In the genomic region with DNA sequence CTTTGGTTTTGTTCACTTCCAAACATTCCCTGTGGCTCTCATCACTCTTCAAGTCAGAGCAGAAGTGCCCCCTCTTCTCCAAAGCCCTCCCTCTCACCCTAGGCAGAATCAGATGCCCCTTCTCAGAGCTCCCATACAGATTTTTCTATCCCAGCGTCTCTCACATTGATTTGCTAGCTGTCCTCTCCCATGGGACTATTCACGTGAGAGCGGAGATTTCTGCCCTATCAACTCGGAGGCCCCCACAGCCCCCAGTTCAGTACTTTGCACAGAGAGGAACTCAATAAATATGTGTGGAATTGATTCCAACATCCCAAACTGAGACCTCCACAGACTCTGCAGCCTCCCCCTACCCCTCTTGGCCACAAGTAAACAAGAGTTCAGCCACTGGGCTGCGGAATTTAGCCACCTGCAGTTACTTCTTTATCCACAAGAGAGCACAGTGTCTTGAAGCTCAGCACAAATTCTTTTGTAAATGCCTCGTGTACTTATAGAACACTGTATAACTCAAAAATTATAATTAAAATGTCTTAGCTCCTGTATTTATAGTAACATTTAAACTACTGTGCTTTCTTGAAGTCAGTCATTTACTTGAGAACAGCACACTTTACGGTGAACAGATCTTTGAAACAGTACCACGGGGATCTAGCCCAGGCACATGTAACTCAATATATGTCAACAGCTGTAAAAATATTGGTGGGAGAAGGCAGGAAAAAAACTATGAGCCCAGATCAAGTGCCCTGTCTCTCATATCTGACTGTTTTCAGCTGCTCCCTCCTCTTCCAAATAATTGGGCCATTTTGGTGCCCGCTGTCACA, we compare ENCODE assay signal across 8 cellular contexts.
DNase-seq lines count a peak whose midpoint lies in the region; ATAC-seq and TF ChIP-seq lines count a peak whose summit lies in the region.

No MANE protein-coding gene starts in this region.

- H3K4me1 Mint-ChIP-seq in effector memory CD8-positive, alpha-beta T cell (ENCODE audit: low read depth in 2 of 2): no peaks in the 10 kb centered on the region

- DNase-seq in H4 (ENCODE audit: low spot score) (peak; percentile 21), NCI-H526 treated with DMSO at 0.1 percent for 48 hours (lab: John Stamatoyannopoulos, UW) (peak; percentile 64), epithelial cell of esophagus (ENCODE audit: low read depth) (no peak), retina (peak; percentile 81)
- no peak for DNase-seq in effector memory CD8-positive, alpha-beta T cell

- no peak overlapping the region for H3K4me3 ChIP-seq in epithelial cell of esophagus (ENCODE audit: low read length)

- H3K4me3 Mint-ChIP-seq in effector memory CD8-positive, alpha-beta T cell: no peak overlapping the region

- no peak for ATAC-seq in activated CD4-positive, CD25-positive, alpha-beta regulatory T cell treated with anti-CD3 and anti-CD28 coated beads, Interleukin-2, amount 50 U/mL, for 24 hours
- ATAC-seq in GM18867 (IDR thresholded peaks at IDR 0.05; ENCODE audit: unreplicated experiment) (no peak), GM18858 (IDR thresholded peaks at IDR 0.05; ENCODE audit: unreplicated experiment) (no peak)
- no peak for ATAC-seq in effector memory CD8-positive, alpha-beta T cell (replicated peaks)

- no peaks in the 10 kb centered on the region for H3K36me3 Mint-ChIP-seq in effector memory CD8-positive, alpha-beta T cell (ENCODE audit: insufficient read depth)

- no peaks in the 10 kb centered on the region for H3K9me3 Mint-ChIP-seq in effector memory CD8-positive, alpha-beta T cell

- TF ChIP-seq CTCF in epithelial cell of esophagus (IDR thresholded peaks at IDR 0.05; ENCODE audit: insufficient read depth, low read depth, low read length, missing control alignments): peak; percentile 7

- H3K27ac Mint-ChIP-seq in effector memory CD8-positive, alpha-beta T cell: no peak overlapping the region

- peaks cover 12 to 13% of the 10 kb centered on the region in 2 donors for H3K27me3 Mint-ChIP-seq in effector memory CD8-positive, alpha-beta T cell

Comparison
In these comparisons a context has a peak if more than half of its experiments do, and no peak if none do; other contexts are left out.
1. DNase-seq: peak in H4 (single experiment), NCI-H526 treated with DMSO at 0.1 percent for 48 hours (single experiment) and retina (single experiment); none in epithelial cell of esophagus (single experiment) and effector memory CD8-positive, alpha-beta T cell (0 of 3).